ENCODE assay signal across 16 cellular contexts in genomic region chr6:123953920-123954319, GRCh38.
"Had no signal": no experiment of that assay in that cellular context is flagged by ENCODE, and none has a peak within 500 bp of the region (broad histone marks: within the 10 kb centered on the region; RNA-seq: fewer than 3 reads in every experiment).

No MANE protein-coding gene starts in this region.

- H3K27ac ChIP-seq: ascending aorta, cardiac muscle cell, colonic mucosa, epithelial cell of prostate, gastroesophageal sphincter, pancreas, skin epidermis, VCaP had no signal

- H3K27ac Mint-ChIP-seq: activated CD4-positive, alpha-beta T cell treated with anti-CD3 and anti-CD28 coated beads for 36 hours; activated CD8-positive, alpha-beta T cell treated with anti-CD3 and anti-CD28 coated beads for 36 hours; naive B cell had no signal

- H3K4me1 Mint-ChIP-seq: activated CD4-positive, alpha-beta T cell treated with anti-CD3 and anti-CD28 coated beads for 36 hours; naive B cell had no signal

- H3K27me3 ChIP-seq: ascending aorta, cardiac muscle cell, colonic mucosa, gastroesophageal sphincter had no signal

- H3K36me3 ChIP-seq: ascending aorta, cardiac muscle cell, colonic mucosa, gastroesophageal sphincter, pancreas had no signal

- ATAC-seq: activated CD4-positive, alpha-beta T cell treated with anti-CD3 and anti-CD28 coated beads for 36 hours; activated CD8-positive, alpha-beta T cell treated with anti-CD3 and anti-CD28 coated beads for 36 hours; gastroesophageal sphincter; pancreas had no signal

- H3K36me3 Mint-ChIP-seq: naive B cell had no signal

- H3K4me3 Mint-ChIP-seq: activated CD4-positive, alpha-beta T cell treated with anti-CD3 and anti-CD28 coated beads for 36 hours; activated CD8-positive, alpha-beta T cell treated with anti-CD3 and anti-CD28 coated beads for 36 hours; naive B cell had no signal

- H3K9me3 ChIP-seq: colonic mucosa, pancreas had no signal

- H3K27me3 Mint-ChIP-seq: activated CD4-positive, alpha-beta T cell treated with anti-CD3 and anti-CD28 coated beads for 36 hours; activated CD8-positive, alpha-beta T cell treated with anti-CD3 and anti-CD28 coated beads for 36 hours; naive B cell had no signal

- H3K4me1 ChIP-seq: ascending aorta, colonic mucosa, gastroesophageal sphincter, pancreas had no signal

- DNase-seq: activated CD4-positive, alpha-beta T cell treated with anti-CD3 and anti-CD28 coated beads for 36 hours; activated CD8-positive, alpha-beta memory T cell treated with anti-CD3 and anti-CD28 coated beads, Interleukin-2, amount 50 U/mL, for 4 hours; activated CD8-positive, alpha-beta T cell treated with anti-CD3 and anti-CD28 coated beads for 36 hours; colonic mucosa; effector CD4-positive, alpha-beta T cell; midbrain; naive B cell; retina; T1000 had no signal

- H3K4me3 ChIP-seq: ascending aorta, cardiac muscle cell, colonic mucosa, gastroesophageal sphincter, pancreas, skin epidermis had no signal
